In genomic region chr10:110567201-110568054, GRCh38 we compare ENCODE assay signal across 8 cellular contexts. TPM values are rescaled to one million over a fixed set of nuclear protein-coding genes. Genes with fewer than 3 reads are reported as not detected.
A peak's percentile ranks its signal among the peaks of the same experiment; 100 is the strongest.
DNase-seq lines count a peak whose midpoint lies in the region; ATAC-seq and TF ChIP-seq lines count a peak whose summit lies in the region.

SMC3 (plus strand) TSS chr10:110567695; CDS start chr10:110567817, 122 bp downstream.

- peak; percentile 48 for TF ChIP-seq POLR2A in esophagus muscularis mucosa (IDR thresholded peaks at IDR 0.05; ENCODE audit: low read depth)

- WGBS in esophagus muscularis mucosa = under 1% methylated on average over 29 of the region's 64 CpGs

- H3K27ac ChIP-seq in Panc1 (ENCODE audit: low read length) (peak within 1 kb of the TSS; percentile 99), esophagus muscularis mucosa (replicated peaks in 1 of 4) (peak within 1 kb of the TSS; percentile 88 to 92 (median 90)), muscle layer of duodenum (ENCODE audit: low read length) (peak within 1 kb of the TSS; percentile 92)

- H3K36me3 ChIP-seq in Panc1 (ENCODE audit: control insufficient read depth, insufficient read depth, low read length) (peaks cover 26% of the 10 kb centered on the region), esophagus muscularis mucosa (peaks cover 0 to 7% (median 0%) of the 10 kb centered on the region in 4 donors), muscle layer of duodenum (ENCODE audit: control insufficient read depth in 1 of 2, insufficient read depth in 2 of 2, low read length in 2 of 2) (peaks cover 0 to 3% of the 10 kb centered on the region in 2 donors)

- peaks cover 35% of the 10 kb centered on the region for H3K4me1 Mint-ChIP-seq in activated T-cell treated with anti-CD3 and anti-CD28 coated beads, Interleukin-2, amount 50 U/mL, for 72 hours (ENCODE audit: low read depth)

- H3K27ac Mint-ChIP-seq in activated T-cell treated with anti-CD3 and anti-CD28 coated beads, Interleukin-2, amount 50 U/mL, for 72 hours = peak within 1 kb of the TSS; percentile 99

- no peaks in the 10 kb centered on the region for H3K27me3 ChIP-seq in Panc1 (ENCODE audit: control insufficient read depth, insufficient read depth, low read length)
- H3K27me3 ChIP-seq in esophagus muscularis mucosa = no peaks in the 10 kb centered on the region
- H3K27me3 ChIP-seq in muscle layer of duodenum (ENCODE audit: low read depth, low read length) = no peaks in the 10 kb centered on the region

- H3K9me3 ChIP-seq in Panc1 (ENCODE audit: control insufficient read depth, insufficient read depth, low read depth, low read length) (no peaks in the 10 kb centered on the region), esophagus muscularis mucosa (no peaks in the 10 kb centered on the region), muscle layer of duodenum (ENCODE audit: control insufficient read depth in 1 of 2, low read length in 2 of 2) (no peaks in the 10 kb centered on the region)

- H3K9me3 Mint-ChIP-seq in activated T-cell treated with anti-CD3 and anti-CD28 coated beads, Interleukin-2, amount 50 U/mL, for 72 hours = no peaks in the 10 kb centered on the region

- POLR2A ChIA-PET in Panc1 (lab: Charles Lee) = interaction anchor here (0.6 kb wide), 1 partner anchor 13 kb away, joined by 5 read pairs; no protein-coding TSS in a partner anchor

- BruUV-seq in Panc1 (replicated peaks; lab: Mats Ljungman, UMichigan) = no TSS peak

- DNase-seq in DMS53 treated with DMSO at 0.1 percent for 48 hours (lab: John Stamatoyannopoulos, UW; ENCODE audit: unreplicated experiment) (peak; percentile 95), KG1 (lab: John Stamatoyannopoulos, UW) (peak; percentile 99), Panc1 (ENCODE audit: low read depth, low spot score) (peak; percentile 90), esophagus muscularis mucosa (ENCODE audit: extremely low spot score) (peak; percentile 98)
- DNase-seq in activated T-cell treated with anti-CD3 and anti-CD28 coated beads, Interleukin-2, amount 50 U/mL, for 72 hours = peak; percentile 93 to 94
- peak; percentile 82 to 83 for DNase-seq in stimulated activated CD8-positive, alpha-beta memory T cell treated with anti-CD3 and anti-CD28 coated beads, Interleukin-7, amount 100 ng/mL, for 4 hours (ENCODE audit: low read depth in 2 of 2)

- H3K4me3 Mint-ChIP-seq in activated T-cell treated with anti-CD3 and anti-CD28 coated beads, Interleukin-2, amount 50 U/mL, for 72 hours = peak within 1 kb of the TSS; percentile 90 to 95

- TF ChIP-seq CTCF in Panc1 (IDR thresholded peaks at IDR 0.05) (no peak), esophagus muscularis mucosa (IDR thresholded peaks at IDR 0.05) (no peak)

- CTCF ChIA-PET in Panc1 (lab: Charles Lee) = no interaction called here

- H3K4me3 ChIP-seq in Panc1 (ENCODE audit: low read depth in 2 of 2, low read length in 2 of 2) = peak within 1 kb of the TSS; percentile 89 to 90
- peak within 1 kb of the TSS; percentile 78 to 98 (median 84) for H3K4me3 ChIP-seq in esophagus muscularis mucosa
- H3K4me3 ChIP-seq in muscle layer of duodenum (ENCODE audit: low read depth in 1 of 2, low read length in 2 of 2) = peak within 1 kb of the TSS; percentile 89 to 98

- intact Hi-C loops in Panc1 (cut with micrococcal nuclease; ENCODE audit: unreplicated experiment) (no loop called here), esophagus muscularis mucosa (cut with DNase I) (loop anchor here (10.0 kb wide), 1 partner anchor 363 kb away; the partner anchor contains the start of gene MXI1)

- no peak for TF ChIP-seq EP300 in esophagus muscularis mucosa (IDR thresholded peaks at IDR 0.05)

- peaks cover 13% of the 10 kb centered on the region for H3K27me3 Mint-ChIP-seq in activated T-cell treated with anti-CD3 and anti-CD28 coated beads, Interleukin-2, amount 50 U/mL, for 72 hours (ENCODE audit: low read depth)

- in situ Hi-C loops in Panc1 (cut with HindIII; ENCODE audit: low pct_unique_long_range_greater_than_20kb, low sequenced_read_pairs) = no loop called here

- peak; percentile 90 for ATAC-seq in GM21723 (IDR thresholded peaks at IDR 0.05; ENCODE audit: unreplicated experiment)
- peak; percentile 95 for ATAC-seq in Panc1
- peak; percentile 79 to 85 for ATAC-seq in activated T-cell treated with anti-CD3 and anti-CD28 coated beads, Interleukin-2, amount 50 U/mL, for 72 hours (replicated peaks in 1 of 2)

- H3K36me3 Mint-ChIP-seq in activated T-cell treated with anti-CD3 and anti-CD28 coated beads, Interleukin-2, amount 50 U/mL, for 72 hours (ENCODE audit: insufficient read depth in 2 of 2) = peaks cover 9 to 17% of the 10 kb centered on the region in 2 donors

- H3K4me1 ChIP-seq in Panc1 (ENCODE audit: control insufficient read depth, insufficient read depth, low read length) (peaks cover 19% of the 10 kb centered on the region), esophagus muscularis mucosa (peaks cover 27 to 54% (median 47%) of the 10 kb centered on the region in 4 donors), muscle layer of duodenum (ENCODE audit: control insufficient read depth in 1 of 2, insufficient read depth in 2 of 2, low read length in 2 of 2) (peaks cover 5 to 33% of the 10 kb centered on the region in 2 donors)

RNA-seq across cellular contexts. Expression of gene SMC3, which starts in this region (rescaled TPM):
- total RNA-seq in Panc1 (2021; ENCODE audit: unreplicated experiment) = 71.2 TPM
- 30.4 TPM for polyA plus RNA-seq in Panc1 (2012; ENCODE audit: insufficient read length)
- total RNA-seq in activated T-cell treated with anti-CD3 and anti-CD28 coated beads, Interleukin-2, amount 50 U/mL, for 72 hours = 10 to 100 TPM; 79.7 to 85.6 TPM
- total RNA-seq in esophagus muscularis mucosa = 10 to 100 TPM; 27.7 to 50.2 (median 39.5) TPM

Comparison
In these comparisons a context has a peak if more than half of its experiments do, and no peak if none do; other contexts are left out.
1. Peak in every context shown above with its lines: DNase-seq, ATAC-seq, H3K4me3 ChIP-seq and H3K27ac ChIP-seq.